26 cellular contexts compared by ENCODE assay signal in the genomic region with DNA sequence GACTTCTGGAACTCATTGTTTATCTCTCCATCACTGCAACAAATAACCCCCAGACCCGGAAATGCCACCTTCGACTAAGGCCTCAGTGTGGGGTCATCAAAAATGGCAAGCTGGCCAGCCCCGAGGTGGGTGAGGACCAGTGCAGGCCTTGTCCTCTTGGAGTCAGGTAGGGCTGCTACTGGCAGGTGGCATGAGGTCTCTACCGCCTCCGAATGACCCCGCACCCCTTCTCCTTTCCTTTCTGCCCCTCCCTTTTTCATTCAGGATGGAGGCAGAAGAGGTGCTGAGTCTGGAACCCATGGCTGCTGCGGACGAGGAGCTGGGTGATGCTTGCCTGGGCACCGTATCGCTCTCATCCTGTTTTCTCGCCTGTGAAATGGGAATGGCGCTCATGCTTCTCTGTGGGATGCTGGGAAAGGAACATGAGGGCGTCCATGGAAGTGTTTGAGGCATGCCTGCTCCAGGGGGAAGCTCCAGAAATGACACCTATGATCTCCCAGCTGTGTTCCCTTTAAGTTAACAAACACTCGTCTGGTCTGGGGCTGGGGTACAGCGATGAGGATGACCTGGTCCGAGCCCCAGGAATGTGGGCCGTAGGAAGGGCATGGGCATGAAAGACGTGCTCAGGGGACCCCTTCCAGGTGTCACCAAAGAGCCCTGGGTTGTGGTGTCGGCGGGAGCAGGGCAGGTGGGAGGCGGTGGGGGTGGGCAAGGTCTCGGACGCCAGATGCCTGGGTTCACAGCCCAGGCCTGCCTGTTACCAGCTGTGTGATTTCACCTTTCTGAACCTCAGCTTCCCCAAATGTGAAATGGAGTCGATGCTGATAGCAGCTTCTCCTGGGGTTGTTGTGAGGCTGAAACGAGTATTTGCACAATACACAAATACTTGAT. TPM values are rescaled to one million over a fixed set of nuclear protein-coding genes. Genes with fewer than 3 reads are reported as not detected.
"Had no signal": no experiment of that assay in that cellular context is flagged by ENCODE, and none has a peak within 500 bp of the region (broad histone marks: within the 10 kb centered on the region; RNA-seq: fewer than 3 reads in every experiment).

No MANE protein-coding gene starts in this region.

- H3K27me3 ChIP-seq: colonic mucosa, heart left ventricle, thyroid gland, upper lobe of right lung had no signal

- H3K4me3 Mint-ChIP-seq: activated CD4-positive, alpha-beta memory T cell treated with anti-CD3 and anti-CD28 coated beads for 36 hours; activated T-cell treated with anti-CD3 and anti-CD28 coated beads, Interleukin-2, amount 50 U/mL, for 24 hours; activated T-helper 17 cell treated with anti-CD3 and anti-CD28 coated beads, Interleukin-2, amount 50 U/mL, for 72 hours; immature natural killer cell; memory B cell; natural killer cell; stimulated activated memory B cell treated with anti-CD40 and anti-IgM and Interleukin-4, amounts not matched to agents 10 μg/mL and 1 μg/mL and 100 μg/mL, for 72 hours; stimulated activated naive CD8-positive, alpha-beta T cell treated with anti-CD3 and anti-CD28 coated beads, Interleukin-15, amount 100 ng/mL, for 72 hours; T-helper 1 cell treated with Interleukin-12 subunit alpha and Interleukin-12 subunit beta and Interleukin-4 antibody, amounts not matched to agents 30 μg/mL and 1 μg/mL, for 36 hours had no signal

- H3K4me1 ChIP-seq: colonic mucosa, thyroid gland, upper lobe of right lung had no signal

- H3K36me3 Mint-ChIP-seq: activated CD4-positive, alpha-beta memory T cell treated with anti-CD3 and anti-CD28 coated beads for 36 hours; immature natural killer cell; memory B cell; natural killer cell had no signal

- ATAC-seq: activated naive CD4-positive, alpha-beta T cell treated with anti-CD3 and anti-CD28 coated beads, Interleukin-2, amount 50 U/mL, for 72 hours; activated T-helper 17 cell treated with anti-CD3 and anti-CD28 coated beads, Interleukin-2, amount 50 U/mL, for 72 hours; natural killer cell; sciatic nerve; stimulated activated memory B cell treated with anti-CD40 and anti-IgM and Interleukin-4, amounts not matched to agents 10 μg/mL and 1 μg/mL and 100 μg/mL, for 72 hours; stimulated activated naive CD8-positive, alpha-beta T cell treated with anti-CD3 and anti-CD28 coated beads, Interleukin-15, amount 100 ng/mL, for 72 hours had no signal

- H3K9me3 ChIP-seq: colonic mucosa, thyroid gland, upper lobe of right lung had no signal

- H3K4me1 Mint-ChIP-seq: activated T-helper 17 cell treated with anti-CD3 and anti-CD28 coated beads, Interleukin-2, amount 50 U/mL, for 72 hours; immature natural killer cell; memory B cell; natural killer cell; stimulated activated memory B cell treated with anti-CD40 and anti-IgM and Interleukin-4, amounts not matched to agents 10 μg/mL and 1 μg/mL and 100 μg/mL, for 72 hours; stimulated activated naive CD8-positive, alpha-beta T cell treated with anti-CD3 and anti-CD28 coated beads, Interleukin-15, amount 100 ng/mL, for 72 hours had no signal

- H3K27ac Mint-ChIP-seq: activated CD4-positive, alpha-beta memory T cell treated with anti-CD3 and anti-CD28 coated beads for 36 hours; activated naive CD4-positive, alpha-beta T cell treated with anti-CD3 and anti-CD28 coated beads, Interleukin-2, amount 50 U/mL, for 72 hours; activated T-cell treated with anti-CD3 and anti-CD28 coated beads, Interleukin-2, amount 50 U/mL, for 24 hours; activated T-helper 17 cell treated with anti-CD3 and anti-CD28 coated beads, Interleukin-2, amount 50 U/mL, for 72 hours; immature natural killer cell; memory B cell; natural killer cell; stimulated activated memory B cell treated with anti-CD40 and anti-IgM and Interleukin-4, amounts not matched to agents 10 μg/mL and 1 μg/mL and 100 μg/mL, for 72 hours; T-helper 1 cell treated with Interleukin-12 subunit alpha and Interleukin-12 subunit beta and Interleukin-4 antibody, amounts not matched to agents 30 μg/mL and 1 μg/mL, for 36 hours had no signal

- H3K27ac ChIP-seq: colonic mucosa, heart left ventricle, thyroid gland, VCaP had no signal

- H3K36me3 ChIP-seq: colonic mucosa, heart left ventricle, thyroid gland, upper lobe of right lung had no signal

- H3K4me3 ChIP-seq: colonic mucosa, heart left ventricle, thyroid gland, upper lobe of right lung had no signal

- H3K9me3 Mint-ChIP-seq: immature natural killer cell, natural killer cell had no signal

- DNase-seq: activated CD4-positive, alpha-beta memory T cell treated with anti-CD3 and anti-CD28 coated beads for 36 hours; activated CD4-positive, alpha-beta T cell treated with anti-CD3 and anti-CD28 coated beads for 4 hours; activated CD8-positive, alpha-beta memory T cell treated with anti-CD3 and anti-CD28 coated beads, Interleukin-2, amount 50 U/mL, for 48 hours; activated naive CD4-positive, alpha-beta T cell; activated T-cell treated with anti-CD3 and anti-CD28 coated beads, Interleukin-2, amount 50 U/mL, for 24 hours; colonic mucosa; effector CD8-positive, alpha-beta T cell; foreskin fibroblast; heart left ventricle; hypothalamus; immature natural killer cell; natural killer cell; stimulated activated CD4-positive, alpha-beta T cell treated with anti-CD3 and anti-CD28 coated beads, Interleukin-4, amount 100 ng/mL, for 24 hours; stimulated activated CD8-positive, alpha-beta memory T cell treated with anti-CD3 and anti-CD28 coated beads, Interleukin-4, amount 100 ng/mL, for 48 hours; stimulated activated naive CD8-positive, alpha-beta T cell treated with anti-CD3 and anti-CD28 coated beads, Interleukin-15, amount 100 ng/mL, for 72 hours; substantia nigra; T-helper 9 cell; thyroid gland had no signal

RNA-seq across cellular contexts. Expression of a gene that starts 43.2 kb away (rescaled TPM):
- total RNA-seq: activated naive CD4-positive, alpha-beta T cell treated with anti-CD3 and anti-CD28 coated beads, Interleukin-2, amount 50 U/mL, for 72 hours had no signal
- polyA plus RNA-seq: immature natural killer cell had no signal
